33 cellular contexts compared by ENCODE assay signal in genomic region chr21:26954591-26955214, GRCh38. TPM values are rescaled to one million over a fixed set of nuclear protein-coding genes. Genes with fewer than 3 reads are reported as not detected.
DNase-seq lines count a peak whose midpoint lies in the region; ATAC-seq and TF ChIP-seq lines count a peak whose summit lies in the region.
"Had no signal": no experiment of that assay in that cellular context is flagged by ENCODE, and none has a peak within 500 bp of the region (broad histone marks: within the 10 kb centered on the region; RNA-seq: fewer than 3 reads in every experiment).

No MANE protein-coding gene starts in this region.

- H3K4me3 ChIP-seq in SJCRH30, result no peak overlapping the region
- H3K4me3 ChIP-seq: colonic mucosa, left lung, MG63, psoas muscle, SK-N-MC, skin epidermis, thyroid gland had no signal

- peaks cover 70% of the 10 kb centered on the region for H3K4me1 ChIP-seq in SJCRH30
- H3K4me1 ChIP-seq: colonic mucosa, left lung had no signal

- peaks cover 29% of the 10 kb centered on the region for H3K4me1 Mint-ChIP-seq in nephron
- H3K4me1 Mint-ChIP-seq in activated CD4-positive, alpha-beta T cell treated with anti-CD3 and anti-CD28 coated beads, Interleukin-2, amount 10 ng/mL, durations not matched to agents 24 days and 14 days, result no peaks in the 10 kb centered on the region
- peaks cover 24% of the 10 kb centered on the region for H3K4me1 Mint-ChIP-seq in chondrocyte (ENCODE audit: low read depth)
- H3K4me1 Mint-ChIP-seq: activated naive CD4-positive, alpha-beta T cell treated with anti-CD3 and anti-CD28 coated beads, Interleukin-2, amount 10 ng/mL, durations not matched to agents 7 days and 5 days; naive B cell; stimulated activated naive CD8-positive, alpha-beta T cell treated with anti-CD3 and anti-CD28 coated beads, Interleukin-15, amount 100 ng/mL, for 72 hours had no signal

- ATAC-seq in HG03095 (IDR thresholded peaks at IDR 0.05; ENCODE audit: unreplicated experiment), result no peak
- ATAC-seq: left lung; stimulated activated naive CD8-positive, alpha-beta T cell treated with anti-CD3 and anti-CD28 coated beads, Interleukin-15, amount 100 ng/mL, for 72 hours had no signal

- H3K27me3 Mint-ChIP-seq in nephron (ENCODE audit: low read depth) (no peaks in the 10 kb centered on the region), chondrocyte (ENCODE audit: low read depth) (no peaks in the 10 kb centered on the region)
- H3K27me3 Mint-ChIP-seq in activated CD4-positive, alpha-beta T cell treated with anti-CD3 and anti-CD28 coated beads, Interleukin-2, amount 10 ng/mL, durations not matched to agents 24 days and 14 days, result no peaks in the 10 kb centered on the region
- H3K27me3 Mint-ChIP-seq: activated naive CD4-positive, alpha-beta T cell treated with anti-CD3 and anti-CD28 coated beads, Interleukin-2, amount 10 ng/mL, durations not matched to agents 7 days and 5 days; naive B cell; stimulated activated naive CD8-positive, alpha-beta T cell treated with anti-CD3 and anti-CD28 coated beads, Interleukin-15, amount 100 ng/mL, for 72 hours had no signal

- H3K9me3 Mint-ChIP-seq in nephron (no peaks in the 10 kb centered on the region), chondrocyte (ENCODE audit: low read depth) (no peaks in the 10 kb centered on the region)
- no peaks in the 10 kb centered on the region for H3K9me3 Mint-ChIP-seq in activated CD4-positive, alpha-beta T cell treated with anti-CD3 and anti-CD28 coated beads, Interleukin-2, amount 10 ng/mL, durations not matched to agents 24 days and 14 days
- H3K9me3 Mint-ChIP-seq: activated naive CD4-positive, alpha-beta T cell treated with anti-CD3 and anti-CD28 coated beads, Interleukin-2, amount 10 ng/mL, durations not matched to agents 7 days and 5 days; naive B cell; stimulated activated naive CD8-positive, alpha-beta T cell treated with anti-CD3 and anti-CD28 coated beads, Interleukin-15, amount 100 ng/mL, for 72 hours had no signal

- DNase-seq in Ammon's horn (ENCODE audit: low spot score), result peak; percentile 29
- peak; percentile 98 for DNase-seq in NCI-H1694 (lab: John Stamatoyannopoulos, UW)
- peak; percentile 93 to 96 for DNase-seq in SJCRH30
- no peak for DNase-seq in activated CD4-positive, alpha-beta T cell treated with anti-CD3 and anti-CD28 coated beads, Interleukin-2, amount 10 ng/mL, durations not matched to agents 24 days and 14 days
- DNase-seq in HK-2 (ENCODE audit: unreplicated experiment), result no peak
- no peak for DNase-seq in chondrocyte (ENCODE audit: low spot score)
- DNase-seq: activated CD4-positive, alpha-beta T cell treated with anti-CD3 and anti-CD28 coated beads, Interleukin-2, amount 50 U/mL, for 4 hours; activated CD4-positive, CD25-positive, alpha-beta regulatory T cell; activated naive CD4-positive, alpha-beta T cell treated with anti-CD3 and anti-CD28 coated beads, Interleukin-2, amount 10 ng/mL, durations not matched to agents 7 days and 5 days; brain microvascular endothelial cell; colonic mucosa; DMS79 treated with DMSO at 0.1 percent for 48 hours; effector CD8-positive, alpha-beta T cell; erythroblast; foreskin melanocyte; hippocampal formation; KBM-7; left lung; MG63; naive B cell; NCI-H1417 treated with DMSO at 0.1 percent for 48 hours; NCI-H748 treated with DMSO at 0.1 percent for 48 hours; nucleus accumbens; psoas muscle; stimulated activated naive CD8-positive, alpha-beta T cell treated with anti-CD3 and anti-CD28 coated beads, Interleukin-15, amount 100 ng/mL, for 72 hours; thyroid gland had no signal

- H3K36me3 Mint-ChIP-seq in nephron (ENCODE audit: low read depth) (peaks cover 23% of the 10 kb centered on the region), chondrocyte (ENCODE audit: low read depth) (peaks cover 16% of the 10 kb centered on the region)
- no peaks in the 10 kb centered on the region for H3K36me3 Mint-ChIP-seq in activated CD4-positive, alpha-beta T cell treated with anti-CD3 and anti-CD28 coated beads, Interleukin-2, amount 10 ng/mL, durations not matched to agents 24 days and 14 days (ENCODE audit: low read depth)
- H3K36me3 Mint-ChIP-seq: activated naive CD4-positive, alpha-beta T cell treated with anti-CD3 and anti-CD28 coated beads, Interleukin-2, amount 10 ng/mL, durations not matched to agents 7 days and 5 days; naive B cell had no signal

- TF ChIP-seq CTCF in nephron (IDR thresholded peaks at IDR 0.05; ENCODE audit: unreplicated experiment in 3 of 3) (no peak), chondrocyte (IDR thresholded peaks at IDR 0.05) (no peak)

- H3K9me3 ChIP-seq in SJCRH30 (replicated peaks), result no peaks in the 10 kb centered on the region
- H3K9me3 ChIP-seq: colonic mucosa, left lung, MG63, psoas muscle, thyroid gland had no signal

- H3K27ac ChIP-seq in SJCRH30, result peak overlapping the region; percentile 89
- H3K27ac ChIP-seq: brain microvascular endothelial cell, colonic mucosa, left lung, psoas muscle, RWPE1, SK-N-MC, thyroid gland had no signal

- peak overlapping the region in 2 of 3 experiments; percentile 42 to 45 for H3K4me3 Mint-ChIP-seq in nephron
- no peak overlapping the region for H3K4me3 Mint-ChIP-seq in activated CD4-positive, alpha-beta T cell treated with anti-CD3 and anti-CD28 coated beads, Interleukin-2, amount 10 ng/mL, durations not matched to agents 24 days and 14 days
- no peak overlapping the region for H3K4me3 Mint-ChIP-seq in chondrocyte (ENCODE audit: unreplicated experiment)
- H3K4me3 Mint-ChIP-seq: activated naive CD4-positive, alpha-beta T cell treated with anti-CD3 and anti-CD28 coated beads, Interleukin-2, amount 10 ng/mL, durations not matched to agents 7 days and 5 days; naive B cell; stimulated activated naive CD8-positive, alpha-beta T cell treated with anti-CD3 and anti-CD28 coated beads, Interleukin-15, amount 100 ng/mL, for 72 hours had no signal

- H3K27ac Mint-ChIP-seq in nephron, result peak overlapping the region in 2 of 3 experiments; percentile 62 to 69
- no peak overlapping the region for H3K27ac Mint-ChIP-seq in activated CD4-positive, alpha-beta T cell treated with anti-CD3 and anti-CD28 coated beads, Interleukin-2, amount 10 ng/mL, durations not matched to agents 24 days and 14 days
- H3K27ac Mint-ChIP-seq in chondrocyte (ENCODE audit: unreplicated experiment), result no peak overlapping the region
- H3K27ac Mint-ChIP-seq: activated naive CD4-positive, alpha-beta T cell treated with anti-CD3 and anti-CD28 coated beads, Interleukin-2, amount 10 ng/mL, durations not matched to agents 7 days and 5 days; naive B cell; stimulated activated naive CD8-positive, alpha-beta T cell treated with anti-CD3 and anti-CD28 coated beads, Interleukin-15, amount 100 ng/mL, for 72 hours had no signal

- H3K27me3 ChIP-seq in SJCRH30, result no peaks in the 10 kb centered on the region
- H3K27me3 ChIP-seq: brain microvascular endothelial cell, colonic mucosa, left lung, MG63, thyroid gland had no signal

- intact Hi-C loops in activated CD4-positive, alpha-beta T cell treated with anti-CD3 and anti-CD28 coated beads, Interleukin-2, amount 10 ng/mL, durations not matched to agents 24 days and 14 days (cut with micrococcal nuclease), result no loop called here

- peaks cover 65% of the 10 kb centered on the region for H3K36me3 ChIP-seq in SJCRH30
- H3K36me3 ChIP-seq: brain microvascular endothelial cell, colonic mucosa, left lung, thyroid gland had no signal

RNA-seq across cellular contexts. Expression of gene ADAMTS5, which starts 12.2 kb away (rescaled TPM):
- total RNA-seq in SJCRH30 (2014; rRNA removed; shearing (Covaris generic)), result 12.3 and 14.2 TPM in 2 replicates
- not detected in 2 replicates for total RNA-seq in activated CD4-positive, alpha-beta T cell treated with anti-CD3 and anti-CD28 coated beads, Interleukin-2, amount 10 ng/mL, durations not matched to agents 24 days and 14 days
- total RNA-seq in chondrocyte, result 28.8 to 52.2 TPM (median 30.4 TPM) in 3 replicates
- total RNA-seq: OCI-LY7; T-helper 1 cell treated with Interleukin-12 subunit alpha and Interleukin-12 subunit beta and Interleukin-4 antibody, amounts not matched to agents 30 ng/mL and 1 ng/mL, for 36 hours had no signal

Comparison
In these comparisons a context has a peak if more than half of its experiments do, and no peak if none do; other contexts are left out.
1. DNase-seq: peak in Ammon's horn (single experiment), NCI-H1694 (single experiment) and SJCRH30 (2 of 2); none in activated CD4-positive, alpha-beta T cell treated with anti-CD3 and anti-CD28 coated beads, Interleukin-2, amount 10 ng/mL, durations not matched to agents 24 days and 14 days (single experiment), HK-2 (single experiment) and chondrocyte (single experiment).
2. H3K27ac Mint-ChIP-seq: peak in nephron (2 of 3); none in activated CD4-positive, alpha-beta T cell treated with anti-CD3 and anti-CD28 coated beads, Interleukin-2, amount 10 ng/mL, durations not matched to agents 24 days and 14 days (single experiment) and chondrocyte (single experiment).
3. H3K4me3 Mint-ChIP-seq: peak in nephron (2 of 3); none in activated CD4-positive, alpha-beta T cell treated with anti-CD3 and anti-CD28 coated beads, Interleukin-2, amount 10 ng/mL, durations not matched to agents 24 days and 14 days (single experiment) and chondrocyte (single experiment).
4. RNA of gene ADAMTS5, which starts 12.2 kb away (total RNA-seq): 28.8 to 52.2 TPM in chondrocyte and 12.3 to 14.2 TPM in SJCRH30; not detected in activated CD4-positive, alpha-beta T cell treated with anti-CD3 and anti-CD28 coated beads, Interleukin-2, amount 10 ng/mL, durations not matched to agents 24 days and 14 days; every median in the first group is over 10 times any median in the second.